Comparison of ENCODE assay signal across 13 cellular contexts in the genomic region with DNA sequence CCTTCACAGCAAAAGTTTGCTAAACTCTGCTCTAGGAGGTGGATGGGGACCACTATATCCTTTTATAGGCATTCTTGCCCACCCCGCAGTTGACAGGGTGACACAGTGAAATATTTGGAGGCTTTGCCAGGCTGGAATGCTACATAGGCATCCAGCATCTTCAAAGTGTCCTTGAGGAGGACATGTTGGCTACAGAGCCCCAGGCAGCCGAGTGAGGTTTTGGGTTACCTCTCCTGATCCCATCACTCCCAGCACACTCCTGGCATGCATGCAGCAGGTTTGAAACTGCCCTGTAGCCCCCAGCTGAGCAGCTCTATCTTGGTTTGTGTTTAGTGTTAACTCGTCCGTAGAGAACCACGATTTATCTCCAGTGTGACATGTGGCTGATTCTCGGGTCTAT. TPM values are rescaled to one million over a fixed set of nuclear protein-coding genes. Genes with fewer than 3 reads are reported as not detected.
A peak's percentile ranks its signal among the peaks of the same experiment; 100 is the strongest.
DNase-seq lines count a peak whose midpoint lies in the region; ATAC-seq, FAIRE-seq and TF ChIP-seq lines count a peak whose summit lies in the region.
"Had no signal": no experiment of that assay in that cellular context is flagged by ENCODE, and none has a peak within 500 bp of the region (broad histone marks: within the 10 kb centered on the region; RNA-seq: fewer than 3 reads in every experiment).

No MANE protein-coding gene starts in this region.

- H3K4me3 ChIP-seq in HEK293 (ENCODE audit: low read depth, low read length) (no peak overlapping the region), astrocyte of the cerebellum (ENCODE audit: low read depth, low read length) (peak overlapping the region; percentile 97), skin epidermis (peak overlapping the region in 1 of 7 experiments; percentile 5), pancreas (no peak overlapping the region)

- H3K4me3 Mint-ChIP-seq in activated naive CD4-positive, alpha-beta T cell treated with anti-CD3 and anti-CD28 coated beads for 36 hours: no peak overlapping the region
- H3K4me3 Mint-ChIP-seq: nephron progenitor cell had no signal

- TF ChIP-seq CTCF in HEK293 (tag by site-specific recombination; IDR thresholded peaks at IDR 0.05) (no peak), astrocyte of the cerebellum (IDR thresholded peaks at IDR 0.05; ENCODE audit: low read depth, low read length, missing control alignments) (no peak), pancreas (IDR thresholded peaks at IDR 0.05) (no peak)

- DNase-seq in astrocyte of the cerebellum (ENCODE audit: low read depth) (no peak), islet precursor cell (peak; percentile 73), pancreas (no peak), hippocampal formation (lab: John Stamatoyannopoulos, UW) (no peak)
- DNase-seq in activated naive CD4-positive, alpha-beta T cell treated with anti-CD3 and anti-CD28 coated beads for 36 hours: no peak
- DNase-seq: activated gamma-delta T cell; NCI-H446 treated with DMSO at 0.1 percent for 48 hours; nephron progenitor cell; stimulated activated CD4-positive, alpha-beta T cell treated with anti-CD3 and anti-CD28 coated beads, Interleukin-4, amount 100 ng/mL, for 1 hour had no signal

- H3K36me3 ChIP-seq in HEK293 (ENCODE audit: control insufficient read depth in 2 of 2, insufficient read depth in 1 of 2, low read length in 2 of 2) (peaks cover 0 to 13% of the 10 kb centered on the region in 2 experiments; a peak in 1 of 3 replicates), pancreas (peaks cover 5 to 14% (median 10%) of the 10 kb centered on the region in 3 donors)

- 40 to 44% methylated on average over 6 of the region's 6 CpGs for WGBS in pancreas, 2 donors

- FAIRE-seq in pancreas (lab: Jason Lieb, UNC): no peak

- ATAC-seq in pancreas (no peak), HG03097 (IDR thresholded peaks at IDR 0.05; ENCODE audit: low FRiP score, unreplicated experiment) (no peak)

- H3K9me3 ChIP-seq in HEK293 (ENCODE audit: control insufficient read depth, insufficient read depth, low read depth, low read length) (no peaks in the 10 kb centered on the region), pancreas (no peaks in the 10 kb centered on the region)

- H3K4me1 Mint-ChIP-seq in activated naive CD4-positive, alpha-beta T cell treated with anti-CD3 and anti-CD28 coated beads for 36 hours (ENCODE audit: low read depth): peaks cover 54% of the 10 kb centered on the region

- POLR2A ChIA-PET in HEK293 (lab: Yijun Ruan, JAX): no interaction called here

- H3K27ac ChIP-seq in HEK293 (ENCODE audit: extremely low read depth, low read depth, low read length) (peak overlapping the region; percentile 63), skin epidermis (peak overlapping the region in 14 of 21 experiments; percentile 15 to 100 (median 100)), pancreas (no peak overlapping the region)
- H3K27ac ChIP-seq: VCaP had no signal

- CTCF ChIA-PET in HEK293 (lab: Yijun Ruan, JAX): interaction anchor here (0.6 to 2.5 kb wide), 2 partner anchors 53 to 647 kb away, joined by 3 to 6 read pairs; no protein-coding TSS in a partner anchor
- CTCF ChIA-PET in activated naive CD4-positive, alpha-beta T cell treated with anti-CD3 and anti-CD28 coated beads for 36 hours (lab: Charles Lee): no interaction called here

- H3K4me1 ChIP-seq in HEK293 (ENCODE audit: control insufficient read depth, insufficient read depth, low read length) (peaks cover 22% of the 10 kb centered on the region), pancreas (peaks cover 0 to 29% (median 19%) of the 10 kb centered on the region in 3 donors)

- in situ Hi-C loops in astrocyte of the cerebellum (cut with HindIII; ENCODE audit: low sequenced_read_pairs): no loop called here

- no peaks in the 10 kb centered on the region for H3K27me3 Mint-ChIP-seq in activated naive CD4-positive, alpha-beta T cell treated with anti-CD3 and anti-CD28 coated beads for 36 hours (ENCODE audit: low read depth)

- H3K36me3 Mint-ChIP-seq in activated naive CD4-positive, alpha-beta T cell treated with anti-CD3 and anti-CD28 coated beads for 36 hours (ENCODE audit: low read depth): peaks cover 52% of the 10 kb centered on the region

- no peak overlapping the region for H3K27ac Mint-ChIP-seq in activated naive CD4-positive, alpha-beta T cell treated with anti-CD3 and anti-CD28 coated beads for 36 hours
- H3K27ac Mint-ChIP-seq: nephron progenitor cell had no signal

- H3K9me3 Mint-ChIP-seq in activated naive CD4-positive, alpha-beta T cell treated with anti-CD3 and anti-CD28 coated beads for 36 hours: no peaks in the 10 kb centered on the region
- H3K9me3 Mint-ChIP-seq: nephron progenitor cell had no signal

- H3K27me3 ChIP-seq in pancreas: no peaks in the 10 kb centered on the region

- intact Hi-C loops in pancreas (cut with DNase I): loop anchor here in 1 of 3 donors (10.0 kb wide), 1 partner anchor 685 kb away; no protein-coding TSS in a partner anchor
- intact Hi-C loops in activated naive CD4-positive, alpha-beta T cell treated with anti-CD3 and anti-CD28 coated beads for 36 hours (cut with micrococcal nuclease): loop anchor here (10.0 kb wide), 4 partner anchors 245 to 715 kb away; a partner anchor contains a TSS

TF ChIP-seq in HEK293, 187 proteins besides CTCF, POLR2A, EP300 and RAD21 (continues in another document):
- TF ChIP-seq, protein P1, sequence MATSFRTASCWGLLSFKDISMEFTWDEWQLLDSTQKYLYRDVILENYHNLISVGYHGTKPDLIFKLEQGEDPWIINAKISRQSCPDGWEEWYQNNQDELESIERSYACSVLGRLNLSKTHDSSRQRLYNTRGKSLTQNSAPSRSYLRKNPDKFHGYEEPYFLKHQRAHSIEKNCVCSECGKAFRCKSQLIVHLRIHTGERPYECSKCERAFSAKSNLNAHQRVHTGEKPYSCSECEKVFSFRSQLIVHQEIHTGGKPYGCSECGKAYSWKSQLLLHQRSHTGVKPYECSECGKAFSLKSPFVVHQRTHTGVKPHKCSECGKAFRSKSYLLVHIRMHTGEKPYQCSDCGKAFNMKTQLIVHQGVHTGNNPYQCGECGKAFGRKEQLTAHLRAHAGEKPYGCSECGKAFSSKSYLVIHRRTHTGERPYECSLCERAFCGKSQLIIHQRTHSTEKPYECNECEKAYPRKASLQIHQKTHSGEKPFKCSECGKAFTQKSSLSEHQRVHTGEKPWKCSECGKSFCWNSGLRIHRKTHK (tag by site-specific recombination; IDR thresholded peaks at IDR 0.05): no peak
- TF ChIP-seq SCRT1 (tag by site-specific recombination; IDR thresholded peaks at IDR 0.05; ENCODE audit: borderline replicate concordance) (no peak), ZNF701 (tag by site-specific recombination; IDR thresholded peaks at IDR 0.05) (no peak), TCF7L2 (IDR thresholded peaks at IDR 0.05; ENCODE audit: borderline replicate concordance, low read depth, low read length) (no peak), ZNF843 (tag by site-specific recombination; IDR thresholded peaks at IDR 0.05) (no peak), ZNF501 (tag by site-specific recombination; IDR thresholded peaks at IDR 0.05) (no peak), RBAK (tag by site-specific recombination; IDR thresholded peaks at IDR 0.05) (no peak), ZSCAN16 (tag by site-specific recombination; IDR thresholded peaks at IDR 0.05) (no peak), KLF16 (tag by site-specific recombination; IDR thresholded peaks at IDR 0.05) (no peak), IKZF3 (tag by site-specific recombination; IDR thresholded peaks at IDR 0.05) (0 out of 2 replicates have a peak, but pooled peaks have one; percentile 24), FEZF1 (tag by site-specific recombination; IDR thresholded peaks at IDR 0.05) (no peak), KLF8 (tag by site-specific recombination; IDR thresholded peaks at IDR 0.05) (no peak), ZIC2 (tag by site-specific recombination; IDR thresholded peaks at IDR 0.05) (0 out of 2 replicates have a peak, but pooled peaks have one; percentile 12), ZNF114 (tag by site-specific recombination; IDR thresholded peaks at IDR 0.05) (no peak), SP3 (tag by site-specific recombination; IDR thresholded peaks at IDR 0.05) (no peak), GLIS1 (tag by site-specific recombination; IDR thresholded peaks at IDR 0.05) (peak; percentile 67), ZNF660 (tag by site-specific recombination; IDR thresholded peaks at IDR 0.05) (no peak), MEIS1 (CRISPR knock-in tag; IDR thresholded peaks at IDR 0.05; ENCODE audit: borderline replicate concordance) (no peak)
- TF ChIP-seq, protein P2, sequence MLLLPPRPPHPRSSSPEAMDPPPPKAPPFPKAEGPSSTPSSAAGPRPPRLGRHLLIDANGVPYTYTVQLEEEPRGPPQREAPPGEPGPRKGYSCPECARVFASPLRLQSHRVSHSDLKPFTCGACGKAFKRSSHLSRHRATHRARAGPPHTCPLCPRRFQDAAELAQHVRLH (tag by site-specific recombination; IDR thresholded peaks at IDR 0.05): no peak
- TF ChIP-seq, protein P3, sequence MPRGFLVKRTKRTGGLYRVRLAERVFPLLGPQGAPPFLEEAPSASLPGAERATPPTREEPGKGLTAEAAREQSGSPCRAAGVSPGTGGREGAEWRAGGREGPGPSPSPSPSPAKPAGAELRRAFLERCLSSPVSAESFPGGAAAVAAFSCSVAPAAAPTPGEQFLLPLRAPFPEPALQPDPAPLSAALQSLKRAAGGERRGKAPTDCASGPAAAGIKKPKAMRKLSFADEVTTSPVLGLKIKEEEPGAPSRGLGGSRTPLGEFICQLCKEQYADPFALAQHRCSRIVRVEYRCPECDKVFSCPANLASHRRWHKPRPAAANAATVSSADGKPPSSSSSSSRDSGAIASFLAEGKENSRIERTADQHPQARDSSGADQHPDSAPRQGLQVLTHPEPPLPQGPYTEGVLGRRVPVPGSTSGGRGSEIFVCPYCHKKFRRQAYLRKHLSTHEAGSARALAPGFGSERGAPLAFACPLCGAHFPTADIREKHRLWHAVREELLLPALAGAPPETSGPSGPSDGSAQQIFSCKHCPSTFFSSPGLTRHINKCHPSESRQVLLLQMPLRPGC (tag by site-specific recombination; IDR thresholded peaks at IDR 0.05): no peak
- TF ChIP-seq, protein P4, sequence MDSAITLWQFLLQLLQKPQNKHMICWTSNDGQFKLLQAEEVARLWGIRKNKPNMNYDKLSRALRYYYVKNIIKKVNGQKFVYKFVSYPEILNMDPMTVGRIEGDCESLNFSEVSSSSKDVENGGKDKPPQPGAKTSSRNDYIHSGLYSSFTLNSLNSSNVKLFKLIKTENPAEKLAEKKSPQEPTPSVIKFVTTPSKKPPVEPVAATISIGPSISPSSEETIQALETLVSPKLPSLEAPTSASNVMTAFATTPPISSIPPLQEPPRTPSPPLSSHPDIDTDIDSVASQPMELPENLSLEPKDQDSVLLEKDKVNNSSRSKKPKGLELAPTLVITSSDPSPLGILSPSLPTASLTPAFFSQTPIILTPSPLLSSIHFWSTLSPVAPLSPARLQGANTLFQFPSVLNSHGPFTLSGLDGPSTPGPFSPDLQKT (IDR thresholded peaks at IDR 0.05; ENCODE audit: borderline replicate concordance, low read depth, low read length): no peak

RNA-seq across cellular contexts. Expression of a gene that starts 7.3 kb away (rescaled TPM):
- total RNA-seq in pancreas: 10 to 100 TPM; 13.3 to 39.1 (median 27.5) TPM
- 10 to 100 TPM; 10.0 to 11.9 TPM for polyA plus RNA-seq in pancreas
- total RNA-seq in activated naive CD4-positive, alpha-beta T cell treated with anti-CD3 and anti-CD28 coated beads for 36 hours: 100 to 1,000 TPM; 102 to 110 TPM

Comparison
In these comparisons a context has a peak if more than half of its experiments do, and no peak if none do; other contexts are left out.
1. H3K27ac ChIP-seq: peak in HEK293 (single experiment) and skin epidermis (14 of 21); none in pancreas (0 of 4).